2 cellular contexts compared by ENCODE assay signal in the genomic region with DNA sequence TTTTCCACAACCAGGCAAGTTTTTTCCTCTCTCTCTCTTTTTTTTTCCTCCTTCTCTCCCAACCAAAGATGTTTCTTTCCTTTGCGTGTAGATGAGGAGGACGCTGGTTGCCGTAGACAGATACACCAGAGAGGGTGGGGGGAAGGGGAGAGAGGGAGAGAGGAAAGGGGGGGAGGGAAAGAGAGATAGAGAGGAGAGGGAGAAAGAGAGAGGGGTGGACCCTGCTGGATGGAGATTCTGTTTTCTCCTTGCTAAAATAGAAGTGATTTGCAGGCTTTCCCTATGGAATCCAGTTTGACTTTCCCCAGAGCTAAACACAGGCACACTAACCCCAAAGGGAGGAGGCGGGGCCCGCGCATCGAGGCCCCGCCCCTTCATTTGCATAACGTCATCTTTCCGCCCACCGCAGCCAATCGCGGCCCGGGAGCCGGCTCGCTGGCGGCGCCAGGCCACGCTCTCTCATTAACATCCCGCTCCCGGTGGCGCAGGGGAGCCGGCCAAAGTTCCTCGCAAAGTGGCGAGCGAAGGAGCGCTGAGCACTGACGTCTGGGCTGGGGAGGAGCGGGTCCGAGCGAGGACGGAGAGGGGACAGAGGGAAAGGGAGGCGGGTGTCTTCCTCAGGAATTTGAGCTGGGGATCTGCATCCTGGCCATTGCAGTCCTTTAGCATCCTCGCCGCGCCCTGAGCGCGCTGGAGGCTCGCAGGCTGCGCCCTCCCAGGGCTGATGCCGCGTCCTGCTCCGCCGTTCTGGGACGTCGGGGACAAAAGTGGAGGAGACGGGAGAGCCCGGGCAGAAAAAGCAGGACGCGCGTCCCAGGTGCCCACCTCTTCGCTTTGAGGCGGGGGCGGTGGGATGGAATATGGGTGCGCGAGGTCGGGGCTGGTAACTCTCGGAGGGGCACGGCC.
TF ChIP-seq lines count a peak whose summit lies in the region.

No MANE protein-coding gene starts in this region.

TF ChIP-seq in HEK293, 187 proteins besides CTCF, POLR2A, EP300 and RAD21 (continued from another document):
- TF ChIP-seq ZNF37A (tag by site-specific recombination; IDR thresholded peaks at IDR 0.05) (no peak), ZNF366 (tag by site-specific recombination; conservative IDR thresholded peaks at IDR 0.05) (peak; percentile 98), ZNF629 (tag by site-specific recombination; IDR thresholded peaks at IDR 0.05) (peak; percentile 42; the same call in 1 of the 2 replicates), ZNF561 (tag by site-specific recombination; IDR thresholded peaks at IDR 0.05; ENCODE audit: borderline replicate concordance) (peak; percentile 30; the same call in 1 of the 2 replicates), ZNF140 (tag by site-specific recombination; IDR thresholded peaks at IDR 0.05) (no peak), ZNF596 (tag by site-specific recombination; IDR thresholded peaks at IDR 0.05) (peak; percentile 95), ZNF777 (tag by site-specific recombination; IDR thresholded peaks at IDR 0.05; ENCODE audit: borderline replicate concordance) (peak; percentile 81; the same call in 1 of the 2 replicates), ZNF169 (tag by site-specific recombination; IDR thresholded peaks at IDR 0.05) (no peak)
- TF ChIP-seq, protein P1, sequence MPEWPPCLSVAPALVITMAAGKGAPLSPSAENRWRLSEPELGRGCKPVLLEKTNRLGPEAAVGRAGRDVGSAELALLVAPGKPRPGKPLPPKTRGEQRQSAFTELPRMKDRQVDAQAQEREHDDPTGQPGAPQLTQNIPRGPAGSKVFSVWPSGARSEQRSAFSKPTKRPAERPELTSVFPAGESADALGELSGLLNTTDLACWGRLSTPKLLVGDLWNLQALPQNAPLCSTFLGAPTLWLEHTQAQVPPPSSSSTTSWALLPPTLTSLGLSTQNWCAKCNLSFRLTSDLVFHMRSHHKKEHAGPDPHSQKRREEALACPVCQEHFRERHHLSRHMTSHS (tag by site-specific recombination; IDR thresholded peaks at IDR 0.05): no peak
- TF ChIP-seq, protein P2, sequence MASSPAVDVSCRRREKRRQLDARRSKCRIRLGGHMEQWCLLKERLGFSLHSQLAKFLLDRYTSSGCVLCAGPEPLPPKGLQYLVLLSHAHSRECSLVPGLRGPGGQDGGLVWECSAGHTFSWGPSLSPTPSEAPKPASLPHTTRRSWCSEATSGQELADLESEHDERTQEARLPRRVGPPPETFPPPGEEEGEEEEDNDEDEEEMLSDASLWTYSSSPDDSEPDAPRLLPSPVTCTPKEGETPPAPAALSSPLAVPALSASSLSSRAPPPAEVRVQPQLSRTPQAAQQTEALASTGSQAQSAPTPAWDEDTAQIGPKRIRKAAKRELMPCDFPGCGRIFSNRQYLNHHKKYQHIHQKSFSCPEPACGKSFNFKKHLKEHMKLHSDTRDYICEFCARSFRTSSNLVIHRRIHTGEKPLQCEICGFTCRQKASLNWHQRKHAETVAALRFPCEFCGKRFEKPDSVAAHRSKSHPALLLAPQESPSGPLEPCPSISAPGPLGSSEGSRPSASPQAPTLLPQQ (tag by site-specific recombination; IDR thresholded peaks at IDR 0.05): peak; percentile 84
- TF ChIP-seq, protein P3, sequence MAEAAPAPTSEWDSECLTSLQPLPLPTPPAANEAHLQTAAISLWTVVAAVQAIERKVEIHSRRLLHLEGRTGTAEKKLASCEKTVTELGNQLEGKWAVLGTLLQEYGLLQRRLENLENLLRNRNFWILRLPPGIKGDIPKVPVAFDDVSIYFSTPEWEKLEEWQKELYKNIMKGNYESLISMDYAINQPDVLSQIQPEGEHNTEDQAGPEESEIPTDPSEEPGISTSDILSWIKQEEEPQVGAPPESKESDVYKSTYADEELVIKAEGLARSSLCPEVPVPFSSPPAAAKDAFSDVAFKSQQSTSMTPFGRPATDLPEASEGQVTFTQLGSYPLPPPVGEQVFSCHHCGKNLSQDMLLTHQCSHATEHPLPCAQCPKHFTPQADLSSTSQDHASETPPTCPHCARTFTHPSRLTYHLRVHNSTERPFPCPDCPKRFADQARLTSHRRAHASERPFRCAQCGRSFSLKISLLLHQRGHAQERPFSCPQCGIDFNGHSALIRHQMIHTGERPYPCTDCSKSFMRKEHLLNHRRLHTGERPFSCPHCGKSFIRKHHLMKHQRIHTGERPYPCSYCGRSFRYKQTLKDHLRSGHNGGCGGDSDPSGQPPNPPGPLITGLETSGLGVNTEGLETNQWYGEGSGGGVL (tag by site-specific recombination; IDR thresholded peaks at IDR 0.05): peak; percentile 97
- TF ChIP-seq, protein P4, sequence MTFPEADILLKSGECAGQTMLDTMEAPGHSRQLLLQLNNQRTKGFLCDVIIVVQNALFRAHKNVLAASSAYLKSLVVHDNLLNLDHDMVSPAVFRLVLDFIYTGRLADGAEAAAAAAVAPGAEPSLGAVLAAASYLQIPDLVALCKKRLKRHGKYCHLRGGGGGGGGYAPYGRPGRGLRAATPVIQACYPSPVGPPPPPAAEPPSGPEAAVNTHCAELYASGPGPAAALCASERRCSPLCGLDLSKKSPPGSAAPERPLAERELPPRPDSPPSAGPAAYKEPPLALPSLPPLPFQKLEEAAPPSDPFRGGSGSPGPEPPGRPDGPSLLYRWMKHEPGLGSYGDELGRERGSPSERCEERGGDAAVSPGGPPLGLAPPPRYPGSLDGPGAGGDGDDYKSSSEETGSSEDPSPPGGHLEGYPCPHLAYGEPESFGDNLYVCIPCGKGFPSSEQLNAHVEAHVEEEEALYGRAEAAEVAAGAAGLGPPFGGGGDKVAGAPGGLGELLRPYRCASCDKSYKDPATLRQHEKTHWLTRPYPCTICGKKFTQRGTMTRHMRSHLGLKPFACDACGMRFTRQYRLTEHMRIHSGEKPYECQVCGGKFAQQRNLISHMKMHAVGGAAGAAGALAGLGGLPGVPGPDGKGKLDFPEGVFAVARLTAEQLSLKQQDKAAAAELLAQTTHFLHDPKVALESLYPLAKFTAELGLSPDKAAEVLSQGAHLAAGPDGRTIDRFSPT (tag by site-specific recombination; IDR thresholded peaks at IDR 0.05): no peak
- TF ChIP-seq, protein P5, sequence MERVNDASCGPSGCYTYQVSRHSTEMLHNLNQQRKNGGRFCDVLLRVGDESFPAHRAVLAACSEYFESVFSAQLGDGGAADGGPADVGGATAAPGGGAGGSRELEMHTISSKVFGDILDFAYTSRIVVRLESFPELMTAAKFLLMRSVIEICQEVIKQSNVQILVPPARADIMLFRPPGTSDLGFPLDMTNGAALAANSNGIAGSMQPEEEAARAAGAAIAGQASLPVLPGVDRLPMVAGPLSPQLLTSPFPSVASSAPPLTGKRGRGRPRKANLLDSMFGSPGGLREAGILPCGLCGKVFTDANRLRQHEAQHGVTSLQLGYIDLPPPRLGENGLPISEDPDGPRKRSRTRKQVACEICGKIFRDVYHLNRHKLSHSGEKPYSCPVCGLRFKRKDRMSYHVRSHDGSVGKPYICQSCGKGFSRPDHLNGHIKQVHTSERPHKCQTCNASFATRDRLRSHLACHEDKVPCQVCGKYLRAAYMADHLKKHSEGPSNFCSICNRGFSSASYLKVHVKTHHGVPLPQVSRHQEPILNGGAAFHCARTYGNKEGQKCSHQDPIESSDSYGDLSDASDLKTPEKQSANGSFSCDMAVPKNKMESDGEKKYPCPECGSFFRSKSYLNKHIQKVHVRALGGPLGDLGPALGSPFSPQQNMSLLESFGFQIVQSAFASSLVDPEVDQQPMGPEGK (tag by site-specific recombination; IDR thresholded peaks at IDR 0.05): peak; percentile 80

TF ChIP-seq in GM12878, 131 proteins besides CTCF, POLR2A, EP300 and RAD21 (continued from another document and continues in another):
- TF ChIP-seq, protein P6, sequence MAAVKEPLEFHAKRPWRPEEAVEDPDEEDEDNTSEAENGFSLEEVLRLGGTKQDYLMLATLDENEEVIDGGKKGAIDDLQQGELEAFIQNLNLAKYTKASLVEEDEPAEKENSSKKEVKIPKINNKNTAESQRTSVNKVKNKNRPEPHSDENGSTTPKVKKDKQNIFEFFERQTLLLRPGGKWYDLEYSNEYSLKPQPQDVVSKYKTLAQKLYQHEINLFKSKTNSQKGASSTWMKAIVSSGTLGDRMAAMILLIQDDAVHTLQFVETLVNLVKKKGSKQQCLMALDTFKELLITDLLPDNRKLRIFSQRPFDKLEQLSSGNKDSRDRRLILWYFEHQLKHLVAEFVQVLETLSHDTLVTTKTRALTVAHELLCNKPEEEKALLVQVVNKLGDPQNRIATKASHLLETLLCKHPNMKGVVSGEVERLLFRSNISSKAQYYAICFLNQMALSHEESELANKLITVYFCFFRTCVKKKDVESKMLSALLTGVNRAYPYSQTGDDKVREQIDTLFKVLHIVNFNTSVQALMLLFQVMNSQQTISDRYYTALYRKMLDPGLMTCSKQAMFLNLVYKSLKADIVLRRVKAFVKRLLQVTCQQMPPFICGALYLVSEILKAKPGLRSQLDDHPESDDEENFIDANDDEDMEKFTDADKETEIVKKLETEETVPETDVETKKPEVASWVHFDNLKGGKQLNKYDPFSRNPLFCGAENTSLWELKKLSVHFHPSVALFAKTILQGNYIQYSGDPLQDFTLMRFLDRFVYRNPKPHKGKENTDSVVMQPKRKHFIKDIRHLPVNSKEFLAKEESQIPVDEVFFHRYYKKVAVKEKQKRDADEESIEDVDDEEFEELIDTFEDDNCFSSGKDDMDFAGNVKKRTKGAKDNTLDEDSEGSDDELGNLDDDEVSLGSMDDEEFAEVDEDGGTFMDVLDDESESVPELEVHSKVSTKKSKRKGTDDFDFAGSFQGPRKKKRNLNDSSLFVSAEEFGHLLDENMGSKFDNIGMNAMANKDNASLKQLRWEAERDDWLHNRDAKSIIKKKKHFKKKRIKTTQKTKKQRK (IDR thresholded peaks at IDR 0.05; ENCODE audit: low read depth, low read length): no peak
- TF ChIP-seq NR2F1 (conservative IDR thresholded peaks at IDR 0.05) (0 out of 2 replicates have a peak, but pooled peaks have one; percentile 39), IKZF2 (IDR thresholded peaks at IDR 0.05) (peak; percentile 92 to 95), NR2C2 (IDR thresholded peaks at IDR 0.05; ENCODE audit: borderline replicate concordance, control insufficient read depth, insufficient read length, low read depth) (no peak), SIN3A (IDR thresholded peaks at IDR 0.05; ENCODE audit: low read depth, low read length) (no peak; the same call in none of the 2 replicates), MXI1 (IDR thresholded peaks at IDR 0.05; ENCODE audit: low read depth, low read length) (no peak; the same call in 1 of the 2 replicates), MTA3 (IDR thresholded peaks at IDR 0.05; ENCODE audit: borderline replicate concordance, low read length) (no peak), SREBF2 (IDR thresholded peaks at IDR 0.05; ENCODE audit: low read length) (no peak), SMARCA5 (IDR thresholded peaks at IDR 0.05) (peak; percentile 43), IKZF1 (conservative IDR thresholded peaks at IDR 0.05) (peak; percentile 94), KAT2A (conservative IDR thresholded peaks at IDR 0.05; ENCODE audit: control insufficient read depth, low read depth, low read length) (no peak), ZNF217 (IDR thresholded peaks at IDR 0.05) (no peak), SP1 (IDR thresholded peaks at IDR 0.05; ENCODE audit: low read depth, low read length) (peak; percentile 64), JUND (IDR thresholded peaks at IDR 0.05; ENCODE audit: low read depth, low read length) (no peak), EGR1 (IDR thresholded peaks at IDR 0.05; ENCODE audit: borderline replicate concordance in 1 of 2, low read depth in 2 of 2, low read length in 2 of 2) (peak in 1 of 2 experiments; percentile 35; a peak in 1 of 3 replicates), ETV6 (conservative IDR thresholded peaks at IDR 0.05 in 1 of 2, IDR thresholded peaks at IDR 0.05 in 1 of 2; ENCODE audit: borderline replicate concordance in 1 of 2, low read depth in 1 of 2) (no peak), JUNB (IDR thresholded peaks at IDR 0.05) (0 out of 2 replicates have a peak, but pooled peaks have one; percentile 18), HDGF (IDR thresholded peaks at IDR 0.05) (peak; percentile 48; the same call in 1 of the 2 replicates), FOXK2 (IDR thresholded peaks at IDR 0.05) (no peak), POLR2AphosphoS2 (IDR thresholded peaks at IDR 0.05; ENCODE audit: low read depth, low read length) (peak; percentile 92), DPF2 (IDR thresholded peaks at IDR 0.05) (peak; percentile 66; the same call in 1 of the 2 replicates), NR2C1 (IDR thresholded peaks at IDR 0.05) (no peak)
- TF ChIP-seq, protein P7, sequence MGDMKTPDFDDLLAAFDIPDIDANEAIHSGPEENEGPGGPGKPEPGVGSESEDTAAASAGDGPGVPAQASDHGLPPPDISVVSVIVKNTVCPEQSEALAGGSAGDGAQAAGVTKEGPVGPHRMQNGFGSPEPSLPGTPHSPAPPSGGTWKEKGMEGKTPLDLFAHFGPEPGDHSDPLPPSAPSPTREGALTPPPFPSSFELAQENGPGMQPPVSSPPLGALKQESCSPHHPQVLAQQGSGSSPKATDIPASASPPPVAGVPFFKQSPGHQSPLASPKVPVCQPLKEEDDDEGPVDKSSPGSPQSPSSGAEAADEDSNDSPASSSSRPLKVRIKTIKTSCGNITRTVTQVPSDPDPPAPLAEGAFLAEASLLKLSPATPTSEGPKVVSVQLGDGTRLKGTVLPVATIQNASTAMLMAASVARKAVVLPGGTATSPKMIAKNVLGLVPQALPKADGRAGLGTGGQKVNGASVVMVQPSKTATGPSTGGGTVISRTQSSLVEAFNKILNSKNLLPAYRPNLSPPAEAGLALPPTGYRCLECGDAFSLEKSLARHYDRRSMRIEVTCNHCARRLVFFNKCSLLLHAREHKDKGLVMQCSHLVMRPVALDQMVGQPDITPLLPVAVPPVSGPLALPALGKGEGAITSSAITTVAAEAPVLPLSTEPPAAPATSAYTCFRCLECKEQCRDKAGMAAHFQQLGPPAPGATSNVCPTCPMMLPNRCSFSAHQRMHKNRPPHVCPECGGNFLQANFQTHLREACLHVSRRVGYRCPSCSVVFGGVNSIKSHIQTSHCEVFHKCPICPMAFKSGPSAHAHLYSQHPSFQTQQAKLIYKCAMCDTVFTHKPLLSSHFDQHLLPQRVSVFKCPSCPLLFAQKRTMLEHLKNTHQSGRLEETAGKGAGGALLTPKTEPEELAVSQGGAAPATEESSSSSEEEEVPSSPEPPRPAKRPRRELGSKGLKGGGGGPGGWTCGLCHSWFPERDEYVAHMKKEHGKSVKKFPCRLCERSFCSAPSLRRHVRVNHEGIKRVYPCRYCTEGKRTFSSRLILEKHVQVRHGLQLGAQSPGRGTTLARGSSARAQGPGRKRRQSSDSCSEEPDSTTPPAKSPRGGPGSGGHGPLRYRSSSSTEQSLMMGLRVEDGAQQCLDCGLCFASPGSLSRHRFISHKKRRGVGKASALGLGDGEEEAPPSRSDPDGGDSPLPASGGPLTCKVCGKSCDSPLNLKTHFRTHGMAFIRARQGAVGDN (IDR thresholded peaks at IDR 0.05): peak; percentile 43
- TF ChIP-seq, protein P8, sequence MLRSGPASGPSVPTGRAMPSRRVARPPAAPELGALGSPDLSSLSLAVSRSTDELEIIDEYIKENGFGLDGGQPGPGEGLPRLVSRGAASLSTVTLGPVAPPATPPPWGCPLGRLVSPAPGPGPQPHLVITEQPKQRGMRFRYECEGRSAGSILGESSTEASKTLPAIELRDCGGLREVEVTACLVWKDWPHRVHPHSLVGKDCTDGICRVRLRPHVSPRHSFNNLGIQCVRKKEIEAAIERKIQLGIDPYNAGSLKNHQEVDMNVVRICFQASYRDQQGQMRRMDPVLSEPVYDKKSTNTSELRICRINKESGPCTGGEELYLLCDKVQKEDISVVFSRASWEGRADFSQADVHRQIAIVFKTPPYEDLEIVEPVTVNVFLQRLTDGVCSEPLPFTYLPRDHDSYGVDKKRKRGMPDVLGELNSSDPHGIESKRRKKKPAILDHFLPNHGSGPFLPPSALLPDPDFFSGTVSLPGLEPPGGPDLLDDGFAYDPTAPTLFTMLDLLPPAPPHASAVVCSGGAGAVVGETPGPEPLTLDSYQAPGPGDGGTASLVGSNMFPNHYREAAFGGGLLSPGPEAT (IDR thresholded peaks at IDR 0.05; ENCODE audit: low read depth): peak; percentile 81
